9 cellular contexts compared by ENCODE assay signal in genomic region chr21:41169258-41169576, GRCh38. TPM values are rescaled to one million over a fixed set of nuclear protein-coding genes. Genes with fewer than 3 reads are reported as not detected.
DNase-seq lines count a peak whose midpoint lies in the region; ATAC-seq and TF ChIP-seq lines count a peak whose summit lies in the region.
"Had no signal": no experiment of that assay in that cellular context is flagged by ENCODE, and none has a peak within 500 bp of the region (broad histone marks: within the 10 kb centered on the region; RNA-seq: fewer than 3 reads in every experiment).

No MANE protein-coding gene starts in this region.

- peaks cover 4% of the 10 kb centered on the region; the same call in 1 of the 2 replicates for H3K4me1 ChIP-seq in ES-I3 (ENCODE audit: insufficient read depth, low read length)
- H3K4me1 ChIP-seq in right cardiac atrium (ENCODE audit: control insufficient read depth, insufficient read depth, low read length), result peaks cover 11% of the 10 kb centered on the region
- H3K4me1 ChIP-seq in gastrocnemius medialis, result peaks cover 17 to 18% of the 10 kb centered on the region in 2 donors

- H3K4me3 ChIP-seq in right cardiac atrium (ENCODE audit: low read length) (peak overlapping the region; percentile 94), gastrocnemius medialis (peak overlapping the region; percentile 73 to 88 (median 76))

- TF ChIP-seq CTCF in activated CD8-positive, alpha-beta T cell treated with anti-CD3 and anti-CD28 coated beads for 36 hours (IDR thresholded peaks at IDR 0.05), result no peak
- TF ChIP-seq CTCF in gastrocnemius medialis (IDR thresholded peaks at IDR 0.05 in 4 of 5, conservative IDR thresholded peaks at IDR 0.05 in 1 of 5), result no peak

- 1% methylated on average over 3 of the region's 3 CpGs for WGBS in right cardiac atrium

- TF ChIP-seq POLR2A in gastrocnemius medialis (IDR thresholded peaks at IDR 0.05), result no peak

- H3K9ac ChIP-seq in ES-I3 (ENCODE audit: low read depth, low read length), result peak overlapping the region; percentile 45; the same call in 1 of the 2 replicates

- in situ Hi-C loops in gastrocnemius medialis (cut with MboI; ENCODE audit: low sequenced_read_pairs in 4 of 4), result no loop called here

- peaks cover 42% of the 10 kb centered on the region for H3K27me3 Mint-ChIP-seq in activated CD8-positive, alpha-beta T cell treated with anti-CD3 and anti-CD28 coated beads for 36 hours

- H3K9me3 Mint-ChIP-seq in activated CD8-positive, alpha-beta T cell treated with anti-CD3 and anti-CD28 coated beads for 36 hours, result no peaks in the 10 kb centered on the region

- no peaks in the 10 kb centered on the region for H3K27me3 ChIP-seq in right cardiac atrium (ENCODE audit: control insufficient read depth, insufficient read depth)
- H3K27me3 ChIP-seq in gastrocnemius medialis, result no peaks in the 10 kb centered on the region

- peaks cover 7% of the 10 kb centered on the region for H3K4me1 Mint-ChIP-seq in activated CD8-positive, alpha-beta T cell treated with anti-CD3 and anti-CD28 coated beads for 36 hours (ENCODE audit: low read depth)

- no peak for DNase-seq in activated CD8-positive, alpha-beta T cell treated with anti-CD3 and anti-CD28 coated beads for 36 hours
- DNase-seq in right cardiac atrium (no peak), gastrocnemius medialis (no peak), NCI-H187 treated with DMSO at 0.1 percent for 48 hours (lab: John Stamatoyannopoulos, UW) (no peak), HEK293T (ENCODE audit: extremely low spot score) (no peak), germinal center (ENCODE audit: low spot score) (no peak)
- DNase-seq: activated naive CD4-positive, alpha-beta T cell treated with Interleukin-2 at 50 U/mL for 16 hours had no signal

- no peaks in the 10 kb centered on the region for H3K9me3 ChIP-seq in ES-I3 (ENCODE audit: control insufficient read depth, insufficient read depth, low read length)
- H3K9me3 ChIP-seq in right cardiac atrium (ENCODE audit: control insufficient read depth, low read length), result no peaks in the 10 kb centered on the region
- H3K9me3 ChIP-seq in gastrocnemius medialis, result no peaks in the 10 kb centered on the region

- no peak for ATAC-seq in activated CD8-positive, alpha-beta T cell treated with anti-CD3 and anti-CD28 coated beads for 36 hours
- ATAC-seq in right cardiac atrium, result no peak
- no peak for ATAC-seq in gastrocnemius medialis
- ATAC-seq in GM21786 (IDR thresholded peaks at IDR 0.05; ENCODE audit: unreplicated experiment), result no peak

- POLR2A ChIA-PET in activated CD8-positive, alpha-beta T cell treated with anti-CD3 and anti-CD28 coated beads for 36 hours (lab: Charles Lee), result interaction anchor here (0.7 kb wide), 1 partner anchor 200 kb away, joined by 4 read pairs; no protein-coding TSS in a partner anchor
- POLR2A ChIA-PET in HEK293T (lab: Yijun Ruan, JAX), result interaction anchor here (0.6 kb wide), 1 partner anchor 115 kb away, joined by 4 read pairs; no protein-coding TSS in a partner anchor

- H3K36me3 Mint-ChIP-seq in activated CD8-positive, alpha-beta T cell treated with anti-CD3 and anti-CD28 coated beads for 36 hours (ENCODE audit: low read depth), result no peaks in the 10 kb centered on the region

- CTCF ChIA-PET in activated CD8-positive, alpha-beta T cell treated with anti-CD3 and anti-CD28 coated beads for 36 hours (lab: Charles Lee), result interaction anchor here (1.6 kb wide), 1 partner anchor 19 kb away, joined by 3 read pairs; no protein-coding TSS in a partner anchor
- CTCF ChIA-PET in HEK293T (lab: Yijun Ruan, JAX), result interaction anchor here (0.6 to 1.1 kb wide), 3 partner anchors 10 to 418 kb away, joined by 3 read pairs; no protein-coding TSS in a partner anchor

- H3K27ac ChIP-seq in right cardiac atrium (ENCODE audit: low read length) (peak overlapping the region; percentile 61), gastrocnemius medialis (peak overlapping the region; percentile 85 to 89 (median 86))

- H3K4me3 Mint-ChIP-seq in activated CD8-positive, alpha-beta T cell treated with anti-CD3 and anti-CD28 coated beads for 36 hours, result peak overlapping the region; percentile 64

- H3K36me3 ChIP-seq in ES-I3 (ENCODE audit: insufficient read depth, low read length) (no peaks in the 10 kb centered on the region), gastrocnemius medialis (no peaks in the 10 kb centered on the region)

- intact Hi-C loops in activated CD8-positive, alpha-beta T cell treated with anti-CD3 and anti-CD28 coated beads for 36 hours (cut with micrococcal nuclease), result no loop called here
- intact Hi-C loops in right cardiac atrium (cut with DNase I), result no loop called here
- intact Hi-C loops in gastrocnemius medialis (cut with DNase I; ENCODE audit: low total_unique reads), result loop anchor here (5.0 kb wide), 2 partner anchors 708 to 1323 kb away; partner anchors contain the start of gene PRDM15

- no peak overlapping the region for H3K27ac Mint-ChIP-seq in activated CD8-positive, alpha-beta T cell treated with anti-CD3 and anti-CD28 coated beads for 36 hours

TF ChIP-seq in HEK293T, 16 proteins besides CTCF, POLR2A, EP300 and RAD21:
- TF ChIP-seq ELF4 (IDR thresholded peaks at IDR 0.05) (no peak), NFRKB (IDR thresholded peaks at IDR 0.05) (no peak), SUZ12 (IDR thresholded peaks at IDR 0.05) (no peak), FOXK2 (IDR thresholded peaks at IDR 0.05) (no peak), FOXM1 (IDR thresholded peaks at IDR 0.05; ENCODE audit: borderline replicate concordance) (no peak), ZNF384 (IDR thresholded peaks at IDR 0.05) (no peak), CTBP1 (IDR thresholded peaks at IDR 0.05; ENCODE audit: borderline replicate concordance) (no peak), L3MBTL2 (conservative IDR thresholded peaks at IDR 0.05) (no peak), TARDBP (IDR thresholded peaks at IDR 0.05) (no peak), FOXA1 (IDR thresholded peaks at IDR 0.05) (no peak), BHLHE40 (IDR thresholded peaks at IDR 0.05; ENCODE audit: borderline replicate concordance) (no peak), LEF1 (IDR thresholded peaks at IDR 0.05; ENCODE audit: borderline replicate concordance) (no peak)
- TF ChIP-seq, protein P1, sequence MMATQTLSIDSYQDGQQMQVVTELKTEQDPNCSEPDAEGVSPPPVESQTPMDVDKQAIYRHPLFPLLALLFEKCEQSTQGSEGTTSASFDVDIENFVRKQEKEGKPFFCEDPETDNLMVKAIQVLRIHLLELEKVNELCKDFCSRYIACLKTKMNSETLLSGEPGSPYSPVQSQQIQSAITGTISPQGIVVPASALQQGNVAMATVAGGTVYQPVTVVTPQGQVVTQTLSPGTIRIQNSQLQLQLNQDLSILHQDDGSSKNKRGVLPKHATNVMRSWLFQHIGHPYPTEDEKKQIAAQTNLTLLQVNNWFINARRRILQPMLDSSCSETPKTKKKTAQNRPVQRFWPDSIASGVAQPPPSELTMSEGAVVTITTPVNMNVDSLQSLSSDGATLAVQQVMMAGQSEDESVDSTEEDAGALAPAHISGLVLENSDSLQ (IDR thresholded peaks at IDR 0.05), result no peak

RNA-seq across cellular contexts. Expression of gene BACE2, which starts 1.3 kb away (rescaled TPM):
- total RNA-seq in activated CD8-positive, alpha-beta T cell treated with anti-CD3 and anti-CD28 coated beads for 36 hours, result 1 to 10 TPM; 1.1 to 2.0 TPM
- total RNA-seq in right cardiac atrium, result 10 to 100 TPM; 26.3 to 34.0 (median 27.5) TPM
- polyA plus RNA-seq in right cardiac atrium, result 11.7 TPM
- 10 to 100 TPM in 1 of 4 donors, 1 to 10 TPM in 3; 7.5 to 17.5 (median 9.3) TPM for total RNA-seq in gastrocnemius medialis
